Comparison of ENCODE assay signal across 33 cellular contexts in the genomic region with DNA sequence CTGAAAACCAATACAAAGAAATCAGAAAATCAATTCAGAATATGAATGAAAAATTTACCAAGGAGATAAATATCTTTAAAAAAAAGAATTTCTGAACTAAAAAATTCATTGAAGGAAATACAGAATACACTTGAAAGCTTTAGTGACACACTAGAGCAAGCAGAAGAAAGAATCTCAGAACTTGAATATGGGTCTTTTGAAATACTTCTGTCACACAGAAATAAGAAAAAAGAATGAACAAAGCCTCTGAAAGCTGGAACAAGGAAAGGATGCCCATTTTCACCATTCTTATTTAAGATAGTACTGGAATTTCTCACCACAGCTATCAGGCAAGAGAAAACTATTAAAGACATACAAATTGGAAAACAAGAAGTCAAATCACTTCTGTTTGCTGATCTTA.
"Had no signal": no experiment of that assay in that cellular context is flagged by ENCODE, and none has a peak within 500 bp of the region (broad histone marks: within the 10 kb centered on the region; RNA-seq: fewer than 3 reads in every experiment).

No MANE protein-coding gene starts in this region.

- H3K27me3 ChIP-seq: adrenal gland, ascending aorta, body of pancreas, brain microvascular endothelial cell, breast epithelium, cardiac muscle cell had no signal

- H3K4me1 ChIP-seq: adrenal gland, ascending aorta, body of pancreas, breast epithelium had no signal

- ATAC-seq: activated naive CD4-positive, alpha-beta T cell treated with anti-CD3 and anti-CD28 coated beads, Interleukin-2, amount 50 U/mL, for 72 hours; activated naive CD8-positive, alpha-beta T cell treated with anti-CD3 and anti-CD28 coated beads, Interleukin-2, amount 50 U/mL, for 24 hours; activated T-cell treated with anti-CD3 and anti-CD28 coated beads, Interleukin-2, amount 50 U/mL, for 4 hours; activated T-cell treated with anti-CD3 and anti-CD28 coated beads, Interleukin-2, amount 50 U/mL, for 72 hours; activated T-helper 17 cell treated with anti-CD3 and anti-CD28 coated beads, Interleukin-2, amount 50 U/mL, for 72 hours; body of pancreas had no signal

- DNase-seq: activated effector memory CD4-positive, alpha-beta T cell treated with anti-CD3 and anti-CD28 coated beads, Interleukin-2, amount 50 U/mL, for 16 hours; activated effector memory CD4-positive, alpha-beta T cell treated with Interleukin-2 at 50 U/mL for 16 hours; activated gamma-delta T cell; activated gamma-delta T cell treated with Interleukin-2 at 50 U/mL for 16 hours; activated naive CD4-positive, alpha-beta T cell; activated naive CD4-positive, alpha-beta T cell treated with anti-CD3 and anti-CD28 coated beads for 36 hours; activated naive CD4-positive, alpha-beta T cell treated with anti-CD3 and anti-CD28 coated beads, Interleukin-2, amount 10 ng/mL, durations not matched to agents 7 days and 5 days; activated naive CD4-positive, alpha-beta T cell treated with anti-CD3 and anti-CD28 coated beads, Interleukin-2, amount 50 U/mL, for 16 hours; activated naive CD4-positive, alpha-beta T cell treated with Interleukin-2 at 50 U/mL for 16 hours; activated naive CD8-positive, alpha-beta T cell treated with anti-CD3 and anti-CD28 coated beads for 36 hours; activated naive CD8-positive, alpha-beta T cell treated with anti-CD3 and anti-CD28 coated beads, Interleukin-2, amount 10 ng/mL, durations not matched to agents 7 days and 5 days; activated naive CD8-positive, alpha-beta T cell treated with anti-CD3 and anti-CD28 coated beads, Interleukin-2, amount 50 U/mL, for 24 hours; activated T-cell treated with anti-CD3 and anti-CD28 coated beads, Interleukin-2, amount 50 U/mL, for 24 hours; activated T-cell treated with anti-CD3 and anti-CD28 coated beads, Interleukin-2, amount 50 U/mL, for 4 hours; activated T-cell treated with anti-CD3 and anti-CD28 coated beads, Interleukin-2, amount 50 U/mL, for 48 hours; activated T-cell treated with anti-CD3 and anti-CD28 coated beads, Interleukin-2, amount 50 U/mL, for 72 hours; adrenal gland; amniotic stem cell; amygdala; anterior cingulate cortex; aorta; body of pancreas; brain microvascular endothelial cell; caudate nucleus; central memory CD4-positive, alpha-beta T cell; cerebellar nuclear complex had no signal

- H3K36me3 ChIP-seq: adrenal gland, ascending aorta, brain microvascular endothelial cell, breast epithelium, cardiac muscle cell had no signal

- H3K4me3 ChIP-seq: adrenal gland, ascending aorta, body of pancreas, breast epithelium, cardiac muscle cell had no signal

- H3K27ac ChIP-seq: adrenal gland, ascending aorta, body of pancreas, brain microvascular endothelial cell, breast epithelium, cardiac muscle cell had no signal

- FAIRE-seq: astrocyte, bronchial epithelial cell had no signal

- H3K9me3 ChIP-seq: adrenal gland had no signal
